1 cellular context compared by ENCODE assay signal in the genomic region with DNA sequence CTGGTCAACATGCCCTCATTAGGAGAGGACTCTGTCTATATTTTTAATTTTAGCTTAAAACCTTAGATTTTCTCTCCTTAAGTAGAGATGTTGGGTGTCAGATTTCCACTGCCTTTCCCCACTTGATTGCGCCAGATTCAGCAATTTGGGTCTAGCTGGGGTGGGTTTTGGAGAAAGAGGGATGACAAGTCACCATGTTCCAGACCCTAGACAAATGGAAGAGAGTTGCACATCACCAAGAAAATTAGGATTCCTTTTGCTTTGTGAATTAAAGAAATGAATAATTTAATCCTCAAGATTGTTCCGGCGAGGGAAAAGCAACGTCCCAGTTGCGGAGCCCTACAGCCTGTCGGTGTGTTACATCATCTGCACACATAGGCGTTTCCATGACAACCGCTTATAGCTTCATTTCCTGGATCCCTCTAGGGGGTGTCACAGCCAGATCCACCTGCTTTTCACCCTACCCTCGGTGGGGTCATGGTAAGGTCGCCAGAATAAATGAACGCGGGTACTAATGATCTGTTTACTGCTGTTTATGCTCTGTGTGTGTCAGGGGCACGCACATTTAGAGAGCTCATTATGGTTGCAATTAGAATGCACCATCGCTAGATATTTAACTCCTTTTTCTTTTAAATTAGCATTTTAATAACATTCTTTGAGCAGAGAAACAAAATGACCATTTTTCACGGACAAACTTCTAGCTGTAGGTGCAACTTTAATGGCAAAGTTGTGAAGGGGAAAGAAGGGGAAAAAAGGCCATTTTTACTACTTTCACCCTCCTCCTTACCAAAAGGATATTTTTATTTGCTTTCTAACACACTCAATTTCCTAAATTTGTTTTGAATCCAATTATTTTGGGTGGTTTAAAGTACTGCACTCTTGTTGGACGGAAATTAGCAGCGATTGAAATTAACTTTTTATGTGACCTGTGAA.
TF ChIP-seq lines count a peak whose summit lies in the region.

No MANE protein-coding gene starts in this region.

TF ChIP-seq in HepG2, 621 proteins besides CTCF, POLR2A, EP300 and RAD21:
- peak; percentile 50; the same call in 1 of the 2 replicates for TF ChIP-seq RFX1 (IDR thresholded peaks at IDR 0.05)
- TF ChIP-seq CEBPG (CRISPR knock-in tag; IDR thresholded peaks at IDR 0.05), result 0 out of 2 replicates have a peak, but pooled peaks have one; percentile 20
- TF ChIP-seq RFX3 (CRISPR knock-in tag; IDR thresholded peaks at IDR 0.05), result peak; percentile 64
- no peak for TF ChIP-seq CHD2 (IDR thresholded peaks at IDR 0.05; ENCODE audit: low read depth, low read length)
- 0 out of 4 replicates have a peak, but pooled peaks of 1 of the 2 experiments have one; percentile 11 for TF ChIP-seq ATF4 (CRISPR knock-in tag; IDR thresholded peaks at IDR 0.05)
